ENCODE assay signal across 14 cellular contexts in genomic region chr1:89356658-89357400, GRCh38. TPM values are rescaled to one million over a fixed set of nuclear protein-coding genes. Genes with fewer than 3 reads are reported as not detected.
DNase-seq lines count a peak whose midpoint lies in the region; ATAC-seq lines count a peak whose summit lies in the region.
"Had no signal": no experiment of that assay in that cellular context is flagged by ENCODE, and none has a peak within 500 bp of the region (broad histone marks: within the 10 kb centered on the region; RNA-seq: fewer than 3 reads in every experiment).

No MANE protein-coding gene starts in this region.

- H3K4me3 Mint-ChIP-seq in activated CD4-positive, alpha-beta T cell treated with anti-CD3 and anti-CD28 coated beads, Interleukin-2, amount 10 ng/mL, durations not matched to agents 24 days and 14 days = peak overlapping the region; percentile 71

- H3K27me3 Mint-ChIP-seq in activated CD4-positive, alpha-beta T cell treated with anti-CD3 and anti-CD28 coated beads, Interleukin-2, amount 10 ng/mL, durations not matched to agents 24 days and 14 days = peaks cover 7% of the 10 kb centered on the region

- H3K36me3 Mint-ChIP-seq in activated CD4-positive, alpha-beta T cell treated with anti-CD3 and anti-CD28 coated beads, Interleukin-2, amount 10 ng/mL, durations not matched to agents 24 days and 14 days (ENCODE audit: low read depth) = peaks cover 5% of the 10 kb centered on the region

- intact Hi-C loops in activated CD4-positive, alpha-beta T cell treated with anti-CD3 and anti-CD28 coated beads, Interleukin-2, amount 10 ng/mL, durations not matched to agents 24 days and 14 days (cut with micrococcal nuclease) = loop anchor here (1.0 to 5.0 kb wide), 3 partner anchors 70 to 359 kb away; no protein-coding TSS in a partner anchor

- H3K27ac Mint-ChIP-seq in activated CD4-positive, alpha-beta T cell treated with anti-CD3 and anti-CD28 coated beads, Interleukin-2, amount 10 ng/mL, durations not matched to agents 24 days and 14 days = peak overlapping the region; percentile 76

- DNase-seq in activated CD4-positive, alpha-beta T cell treated with anti-CD3 and anti-CD28 coated beads, Interleukin-2, amount 10 ng/mL, durations not matched to agents 24 days and 14 days = peak; percentile 69
- DNase-seq in activated CD4-positive, alpha-beta T cell treated with anti-CD3 and anti-CD28 coated beads, Interleukin-2, amount 50 U/mL, for 1 hour = no peak
- DNase-seq in M059J (ENCODE audit: low read depth) (peak; percentile 81), astrocyte of the hippocampus (ENCODE audit: low read depth, low spot score) (peak; percentile 79), renal cortical epithelial cell (ENCODE audit: low read depth) (peak; percentile 86), NCI-H1092 (lab: John Stamatoyannopoulos, UW) (no peak), GOT3 (lab: John Stamatoyannopoulos, UW) (no peak)
- DNase-seq: activated CD4-positive, alpha-beta T cell treated with anti-CD3 and anti-CD28 coated beads for 48 hours; foreskin melanocyte; NCI-H2227 treated with DMSO at 0.1 percent for 48 hours; stimulated activated CD4-positive, alpha-beta T cell treated with anti-CD3 and anti-CD28 coated beads, Interleukin-4, amount 100 ng/mL, for 24 hours had no signal

- no peaks in the 10 kb centered on the region for H3K9me3 Mint-ChIP-seq in activated CD4-positive, alpha-beta T cell treated with anti-CD3 and anti-CD28 coated beads, Interleukin-2, amount 10 ng/mL, durations not matched to agents 24 days and 14 days

- no peak for ATAC-seq in GM21529 (IDR thresholded peaks at IDR 0.05; ENCODE audit: unreplicated experiment)
- ATAC-seq: GM12878 had no signal

- peaks cover 49% of the 10 kb centered on the region for H3K4me1 Mint-ChIP-seq in activated CD4-positive, alpha-beta T cell treated with anti-CD3 and anti-CD28 coated beads, Interleukin-2, amount 10 ng/mL, durations not matched to agents 24 days and 14 days

RNA-seq across cellular contexts. Expression of gene GBP6, which starts 7.0 kb away (rescaled TPM):
- 0.40 and 0.50 TPM in 2 replicates for total RNA-seq in activated CD4-positive, alpha-beta T cell treated with anti-CD3 and anti-CD28 coated beads, Interleukin-2, amount 10 ng/mL, durations not matched to agents 24 days and 14 days
- total RNA-seq in M059J (2014; rRNA removed; shearing (Covaris generic)) = 0.22 and 0.57 TPM in 2 replicates
- total RNA-seq in renal cortical epithelial cell = under 0.01 and 4.7 TPM in 2 replicates
- total RNA-seq: omental fat pad had no signal

Comparison
In these comparisons a context has a peak if more than half of its experiments do, and no peak if none do; other contexts are left out.
1. DNase-seq: peak in activated CD4-positive, alpha-beta T cell treated with anti-CD3 and anti-CD28 coated beads, Interleukin-2, amount 10 ng/mL, durations not matched to agents 24 days and 14 days (single experiment), M059J (single experiment), astrocyte of the hippocampus (single experiment) and renal cortical epithelial cell (single experiment); none in activated CD4-positive, alpha-beta T cell treated with anti-CD3 and anti-CD28 coated beads, Interleukin-2, amount 50 U/mL, for 1 hour (single experiment), NCI-H1092 (single experiment) and GOT3 (single experiment).